Comparison of ENCODE assay signal across 7 cellular contexts in the genomic region with DNA sequence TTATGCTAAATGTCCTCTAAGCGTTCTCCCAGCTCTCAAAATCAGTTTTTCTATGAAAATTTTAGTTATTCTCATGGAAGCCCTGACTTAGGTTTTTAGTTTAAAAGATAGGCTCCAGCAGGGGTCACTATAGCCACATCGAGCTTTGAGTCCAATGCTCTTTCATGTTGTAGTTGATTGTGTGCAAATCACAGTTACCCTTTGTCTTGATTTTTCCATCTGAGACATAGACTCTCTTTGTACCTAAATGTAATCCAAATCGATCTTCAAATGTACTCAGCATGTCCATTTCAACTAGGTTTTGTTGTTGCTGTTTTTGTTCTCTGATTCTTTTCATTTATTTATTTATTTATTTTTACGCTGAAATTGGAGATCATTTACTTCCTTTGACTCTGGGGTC. TPM values are rescaled to one million over a fixed set of nuclear protein-coding genes. Genes with fewer than 3 reads are reported as not detected.
DNase-seq lines count a peak whose midpoint lies in the region; ATAC-seq and TF ChIP-seq lines count a peak whose summit lies in the region.

No MANE protein-coding gene starts in this region.

- TF ChIP-seq CTCF in GM23338 (conservative IDR thresholded peaks at IDR 0.05; ENCODE audit: low read depth in 2 of 2) (peak; percentile 82 to 93), coronary artery (IDR thresholded peaks at IDR 0.05) (peak; percentile 28), lower lobe of right lung (IDR thresholded peaks at IDR 0.05) (peak; percentile 71)

- H3K27ac Mint-ChIP-seq in GM23338 (no peak overlapping the region), T-helper 17 cell (no peak overlapping the region)

- H2AFZ ChIP-seq in GM23338 = no peak overlapping the region

- H3K4me3 ChIP-seq in GM23338 (no peak overlapping the region), coronary artery (no peak overlapping the region), lower lobe of right lung (no peak overlapping the region)

- intact Hi-C loops in lower lobe of right lung (cut with DNase I) = loop anchor here (10.0 kb wide), 1 partner anchor 186 kb away; no protein-coding TSS in a partner anchor

- H3K36me3 Mint-ChIP-seq in GM23338 (ENCODE audit: low read depth) (no peaks in the 10 kb centered on the region), T-helper 17 cell (ENCODE audit: low read depth) (no peaks in the 10 kb centered on the region)

- H3K9me2 ChIP-seq in GM23338 (ENCODE audit: insufficient read depth) = no peaks in the 10 kb centered on the region

- H3K4me1 ChIP-seq in GM23338 (ENCODE audit: insufficient read depth) (no peaks in the 10 kb centered on the region), lower lobe of right lung (peaks cover 2% of the 10 kb centered on the region)

- H3K4me3 Mint-ChIP-seq in GM23338 = no peak overlapping the region
- no peak overlapping the region for H3K4me3 Mint-ChIP-seq in T-helper 17 cell

- no peaks in the 10 kb centered on the region for H3K27me3 Mint-ChIP-seq in GM23338 (ENCODE audit: insufficient read depth, low read depth, poor library complexity)
- no peaks in the 10 kb centered on the region for H3K27me3 Mint-ChIP-seq in T-helper 17 cell

- H3K27me3 ChIP-seq in GM23338 (ENCODE audit: insufficient read depth) (no peaks in the 10 kb centered on the region), lower lobe of right lung (ENCODE audit: low read depth) (no peaks in the 10 kb centered on the region)

- no peaks in the 10 kb centered on the region for H3K9me3 Mint-ChIP-seq in GM23338

- no peak overlapping the region for H3K4me2 ChIP-seq in GM23338

- H3F3A ChIP-seq in GM23338 (replicated peaks; ENCODE audit: low read depth) = no peaks in the 10 kb centered on the region

- no peaks in the 10 kb centered on the region for H3K79me2 ChIP-seq in GM23338 (replicated peaks; ENCODE audit: insufficient read depth)

- H3K36me3 ChIP-seq in GM23338 (ENCODE audit: insufficient read depth) (no peaks in the 10 kb centered on the region), lower lobe of right lung (no peaks in the 10 kb centered on the region)

- H4K20me1 ChIP-seq in GM23338 (replicated peaks; ENCODE audit: insufficient read depth) = no peaks in the 10 kb centered on the region

- no peaks in the 10 kb centered on the region for H3K9me3 ChIP-seq in T-helper 17 cell (ENCODE audit: control insufficient read depth, low read length, poor library complexity, severe bottlenecking)
- no peaks in the 10 kb centered on the region for H3K9me3 ChIP-seq in lower lobe of right lung

- ATAC-seq in GM23338 (peak; percentile 39; the same call in 1 of the 3 replicates), T-helper 17 cell (peak; percentile 53), lower lobe of right lung (peak; percentile 70 to 78)

- no peaks in the 10 kb centered on the region for H3K4me1 Mint-ChIP-seq in GM23338
- peaks cover 2% of the 10 kb centered on the region for H3K4me1 Mint-ChIP-seq in T-helper 17 cell

- DNase-seq in G401 (ENCODE audit: low spot score) (peak; percentile 53), GM23338 (ENCODE audit: low spot score) (peak; percentile 83), NCI-H128 (lab: John Stamatoyannopoulos, UW; ENCODE audit: unreplicated experiment) (peak; percentile 21), T-helper 17 cell (peak in 1 of 3 donors; percentile 13), coronary artery (ENCODE audit: low spot score) (no peak), lower lobe of right lung (no peak), superior temporal gyrus (ENCODE audit: extremely low spot score) (peak; percentile 98)

- no peak overlapping the region for H3K27ac ChIP-seq in GM23338 (ENCODE audit: low read depth)
- no peak overlapping the region for H3K27ac ChIP-seq in coronary artery
- H3K27ac ChIP-seq in lower lobe of right lung = no peak overlapping the region

- in situ Hi-C loops in G401 (cut with HindIII; ENCODE audit: low sequenced_read_pairs) = no loop called here

TF ChIP-seq in GM23338, 12 proteins besides CTCF, POLR2A, EP300 and RAD21 (continues in another document):
- TF ChIP-seq JUNB (IDR thresholded peaks at IDR 0.05; ENCODE audit: unreplicated experiment) (no peak), ZNF114 (CRISPR knock-in tag; IDR thresholded peaks at IDR 0.05) (no peak), POLR2AphosphoS5 (IDR thresholded peaks at IDR 0.05; ENCODE audit: low read depth) (no peak)
- TF ChIP-seq, protein P1, sequence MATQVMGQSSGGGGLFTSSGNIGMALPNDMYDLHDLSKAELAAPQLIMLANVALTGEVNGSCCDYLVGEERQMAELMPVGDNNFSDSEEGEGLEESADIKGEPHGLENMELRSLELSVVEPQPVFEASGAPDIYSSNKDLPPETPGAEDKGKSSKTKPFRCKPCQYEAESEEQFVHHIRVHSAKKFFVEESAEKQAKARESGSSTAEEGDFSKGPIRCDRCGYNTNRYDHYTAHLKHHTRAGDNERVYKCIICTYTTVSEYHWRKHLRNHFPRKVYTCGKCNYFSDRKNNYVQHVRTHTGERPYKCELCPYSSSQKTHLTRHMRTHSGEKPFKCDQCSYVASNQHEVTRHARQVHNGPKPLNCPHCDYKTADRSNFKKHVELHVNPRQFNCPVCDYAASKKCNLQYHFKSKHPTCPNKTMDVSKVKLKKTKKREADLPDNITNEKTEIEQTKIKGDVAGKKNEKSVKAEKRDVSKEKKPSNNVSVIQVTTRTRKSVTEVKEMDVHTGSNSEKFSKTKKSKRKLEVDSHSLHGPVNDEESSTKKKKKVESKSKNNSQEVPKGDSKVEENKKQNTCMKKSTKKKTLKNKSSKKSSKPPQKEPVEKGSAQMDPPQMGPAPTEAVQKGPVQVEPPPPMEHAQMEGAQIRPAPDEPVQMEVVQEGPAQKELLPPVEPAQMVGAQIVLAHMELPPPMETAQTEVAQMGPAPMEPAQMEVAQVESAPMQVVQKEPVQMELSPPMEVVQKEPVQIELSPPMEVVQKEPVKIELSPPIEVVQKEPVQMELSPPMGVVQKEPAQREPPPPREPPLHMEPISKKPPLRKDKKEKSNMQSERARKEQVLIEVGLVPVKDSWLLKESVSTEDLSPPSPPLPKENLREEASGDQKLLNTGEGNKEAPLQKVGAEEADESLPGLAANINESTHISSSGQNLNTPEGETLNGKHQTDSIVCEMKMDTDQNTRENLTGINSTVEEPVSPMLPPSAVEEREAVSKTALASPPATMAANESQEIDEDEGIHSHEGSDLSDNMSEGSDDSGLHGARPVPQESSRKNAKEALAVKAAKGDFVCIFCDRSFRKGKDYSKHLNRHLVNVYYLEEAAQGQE (IDR thresholded peaks at IDR 0.05; ENCODE audit: unreplicated experiment) = no peak

RNA-seq across cellular contexts. Expression of a gene that starts 26.4 kb away (rescaled TPM):
- not detected in 2 replicates for total RNA-seq in G401 (2014; rRNA removed; shearing (Covaris generic))
- 0.21 TPM in 1 of 2 replicates, not detected in the other for total RNA-seq in GM23338 (2014; rRNA removed; shearing (Covaris generic))
- not detected in 2 replicates for polyA plus RNA-seq in GM23338 (2016; fragmentation: Nextera tagmentation; extraction: Ambion mirVana)
- total RNA-seq in T-helper 17 cell = under 1 TPM; 0.10 TPM
- total RNA-seq in lower lobe of right lung = 0.18 TPM

Comparison
In these comparisons a context has a peak if more than half of its experiments do, and no peak if none do; other contexts are left out.
1. DNase-seq: peak in G401 (single experiment), GM23338 (single experiment), NCI-H128 (single experiment) and superior temporal gyrus (single experiment); none in coronary artery (single experiment) and lower lobe of right lung (single experiment).
2. CTCF ChIP-seq: peak in every context shown above with its lines; median percentile 88 in GM23338; 71 in lower lobe of right lung; 28 in coronary artery.
3. Peak in every context shown above with its lines, with median percentiles within 50 percentile points of each other: ATAC-seq.